Comparison of ENCODE assay signal across 29 cellular contexts in genomic region chr17:80768936-80769335, GRCh38.
"Had no signal": no experiment of that assay in that cellular context is flagged by ENCODE, and none has a peak within 500 bp of the region (broad histone marks: within the 10 kb centered on the region; RNA-seq: fewer than 3 reads in every experiment).

No MANE protein-coding gene starts in this region.

- H3K27me3 ChIP-seq: adrenal gland, body of pancreas, cardiac muscle cell, colonic mucosa, left lung, right lobe of liver, stomach, thyroid gland, upper lobe of left lung had no signal

- H3K4me1 ChIP-seq: adrenal gland, body of pancreas, colonic mucosa, lower lobe of right lung, right lobe of liver, thyroid gland had no signal

- H3K27me3 Mint-ChIP-seq: activated B cell treated with CpG ODN at 0.5 μM for 24 hours; natural killer cell treated with Interleukin-12 subunit alpha and Interleukin-12 subunit beta and Interleukin-15 and Interleukin-18, amount 100 ng/mL, for 72 hours; progenitor cell of endocrine pancreas; stimulated activated naive B cell treated with anti-CD40 and anti-IgM and Interleukin-4, amounts not matched to agents 10 μg/mL and 1 μg/mL and 100 μg/mL, for 72 hours had no signal

- H3K36me3 Mint-ChIP-seq: natural killer cell treated with Interleukin-12 subunit alpha and Interleukin-12 subunit beta and Interleukin-15 and Interleukin-18, amount 100 ng/mL, for 72 hours had no signal

- DNase-seq: activated B cell treated with CpG ODN at 0.5 μM for 24 hours; activated CD4-positive, alpha-beta T cell treated with anti-CD3 and anti-CD28 coated beads, Interleukin-2, amount 50 U/mL, for 4 hours; activated gamma-delta T cell treated with Interleukin-2 at 50 U/mL for 16 hours; activated naive CD4-positive, alpha-beta T cell treated with anti-CD3 and anti-CD28 coated beads, Interleukin-2, amount 50 U/mL, for 16 hours; activated T-cell treated with anti-CD3 and anti-CD28 coated beads for 4 hours; aorta; body of pancreas; cerebellar nuclear complex; colonic mucosa; effector memory CD4-positive, alpha-beta T cell; lower lobe of right lung; mesenchymal stem cell; right lobe of liver; small intestine; stimulated activated CD4-positive, alpha-beta T cell treated with anti-CD3 and anti-CD28 coated beads, Interleukin-1b, Interleukin-23, amount 100 ng/mL, for 48 hours; stimulated activated CD4-positive, alpha-beta T cell treated with anti-CD3 and anti-CD28 coated beads, Interleukin-4, amount 100 ng/mL, for 4 hours; stimulated activated CD8-positive, alpha-beta memory T cell treated with anti-CD3 and anti-CD28 coated beads, Interleukin-4, amount 100 ng/mL, for 48 hours; stimulated activated naive B cell treated with anti-CD40 and anti-IgM and Interleukin-4, amounts not matched to agents 10 μg/mL and 1 μg/mL and 100 μg/mL, for 72 hours; stomach; T-helper 1 cell; thyroid gland; upper lobe of left lung had no signal

- H3K4me3 Mint-ChIP-seq: activated B cell treated with CpG ODN at 0.5 μM for 24 hours; activated T-helper 1 cell treated with anti-CD3 and anti-CD28 coated beads, Interleukin-12 subunit alpha, Interleukin-12 subunit beta, Interleukin-2, Interleukin-4 antibody, amounts not matched to agents 30 ng/mL and 10 ng/mL and 1 ng/mL, durations not matched to agents 14 hours and 24 hours and 36 hours; natural killer cell treated with Interleukin-12 subunit alpha and Interleukin-12 subunit beta and Interleukin-15 and Interleukin-18, amount 100 ng/mL, for 72 hours; stimulated activated naive B cell treated with anti-CD40 and anti-IgM and Interleukin-4, amounts not matched to agents 10 μg/mL and 1 μg/mL and 100 μg/mL, for 72 hours; T-helper 2 cell treated with Interferon-gamma antibody and Interleukin-4, amounts not matched to agents 5 μg/mL and 100 μg/mL, for 36 hours had no signal

- H3K36me3 ChIP-seq: adrenal gland, cardiac muscle cell, colonic mucosa, thyroid gland, upper lobe of left lung had no signal

- H3K9me3 ChIP-seq: adrenal gland, body of pancreas, colonic mucosa, left lung, lower lobe of right lung, right lobe of liver, stomach, thyroid gland, upper lobe of left lung had no signal

- ATAC-seq: body of pancreas; left lung; lower lobe of right lung; natural killer cell treated with Interleukin-12 subunit alpha and Interleukin-12 subunit beta and Interleukin-15 and Interleukin-18, amount 100 ng/mL, for 72 hours; right lobe of liver; stimulated activated naive B cell treated with anti-CD40 and anti-IgM and Interleukin-4, amounts not matched to agents 10 μg/mL and 1 μg/mL and 100 μg/mL, for 72 hours had no signal

- H3K9me3 Mint-ChIP-seq: activated B cell treated with CpG ODN at 0.5 μM for 24 hours; activated T-helper 1 cell treated with anti-CD3 and anti-CD28 coated beads, Interleukin-12 subunit alpha, Interleukin-12 subunit beta, Interleukin-2, Interleukin-4 antibody, amounts not matched to agents 30 ng/mL and 10 ng/mL and 1 ng/mL, durations not matched to agents 14 hours and 24 hours and 36 hours; natural killer cell treated with Interleukin-12 subunit alpha and Interleukin-12 subunit beta and Interleukin-15 and Interleukin-18, amount 100 ng/mL, for 72 hours; stimulated activated naive B cell treated with anti-CD40 and anti-IgM and Interleukin-4, amounts not matched to agents 10 μg/mL and 1 μg/mL and 100 μg/mL, for 72 hours; T-helper 2 cell treated with Interferon-gamma antibody and Interleukin-4, amounts not matched to agents 5 μg/mL and 100 μg/mL, for 36 hours had no signal

- H3K4me3 ChIP-seq: adrenal gland, body of pancreas, cardiac muscle cell, colonic mucosa, left lung, lower lobe of right lung, right lobe of liver, stomach, thyroid gland, upper lobe of left lung had no signal

- H3K27ac Mint-ChIP-seq: activated B cell treated with CpG ODN at 0.5 μM for 24 hours; natural killer cell treated with Interleukin-12 subunit alpha and Interleukin-12 subunit beta and Interleukin-15 and Interleukin-18, amount 100 ng/mL, for 72 hours; progenitor cell of endocrine pancreas; stimulated activated naive B cell treated with anti-CD40 and anti-IgM and Interleukin-4, amounts not matched to agents 10 μg/mL and 1 μg/mL and 100 μg/mL, for 72 hours had no signal
